In the genomic region with DNA sequence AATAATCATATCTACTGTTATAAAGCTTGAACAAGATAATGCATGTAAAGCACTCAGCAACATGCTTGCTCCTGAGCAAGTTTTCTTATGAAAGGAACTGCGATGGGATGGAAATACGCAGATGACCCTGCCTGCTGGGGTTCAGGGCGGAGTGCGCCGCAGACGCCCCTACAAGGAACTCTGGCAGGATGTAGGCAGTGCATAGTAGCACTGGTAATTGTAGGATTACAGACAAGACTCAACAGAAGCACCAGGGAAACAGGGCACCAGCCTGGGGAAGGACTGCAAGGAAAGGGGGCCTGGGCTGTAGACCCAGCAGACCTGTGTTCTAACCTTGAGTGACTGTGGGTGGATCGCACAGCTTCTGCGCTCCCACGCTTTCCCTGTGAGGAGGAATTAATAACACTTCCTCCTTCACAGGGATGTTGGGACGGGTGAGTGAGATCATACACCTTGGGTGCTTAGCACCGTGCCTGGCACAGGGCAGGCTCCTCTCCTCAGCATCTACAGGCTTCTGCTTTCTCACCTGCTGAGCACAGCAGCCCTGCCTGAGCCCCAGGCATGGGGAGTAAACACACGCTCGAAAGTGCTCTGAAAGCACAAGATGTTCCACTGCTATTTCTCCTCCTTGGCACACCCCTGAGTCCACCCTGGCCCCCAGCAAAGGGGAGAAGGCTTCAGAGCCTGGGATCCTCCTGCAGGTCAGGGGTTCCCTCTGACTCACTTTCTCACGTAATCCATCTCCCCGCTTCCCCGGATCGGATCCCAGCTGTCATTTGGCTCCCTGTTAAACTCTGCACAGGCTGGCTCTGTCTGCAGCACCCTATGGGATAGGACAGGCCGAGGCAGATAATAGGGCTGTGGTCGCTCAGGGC, we compare ENCODE assay signal across 12 cellular contexts. TPM values are rescaled to one million over a fixed set of nuclear protein-coding genes. Genes with fewer than 3 reads are reported as not detected.
DNase-seq lines count a peak whose midpoint lies in the region; ATAC-seq and TF ChIP-seq lines count a peak whose summit lies in the region.
"Had no signal": no experiment of that assay in that cellular context is flagged by ENCODE, and none has a peak within 500 bp of the region (broad histone marks: within the 10 kb centered on the region; RNA-seq: fewer than 3 reads in every experiment).

No MANE protein-coding gene starts in this region.

- intact Hi-C loops in testis (cut with DNase I; ENCODE audit: low total_unique reads), result no loop called here
- intact Hi-C loops in activated T-helper 2 cell treated with anti-CD3 and anti-CD28 coated beads, Interferon-gamma antibody, Interleukin-2, Interleukin-4, amounts not matched to agents 10 μg/mL and 5 μg/mL and 100 μg/mL, durations not matched to agents 14 hours and 24 hours and 36 hours (cut with micrococcal nuclease), result no loop called here

- peak overlapping the region; percentile 43 to 63 for H3K27ac ChIP-seq in lung (ENCODE audit: low read depth in 1 of 2, low read length in 1 of 2)
- H3K27ac ChIP-seq in testis, result peak overlapping the region; percentile 39 to 55
- H3K27ac ChIP-seq: SJCRH30 had no signal

- H3K4me3 ChIP-seq in lung (no peak overlapping the region), testis (no peak overlapping the region)
- H3K4me3 ChIP-seq: SJCRH30 had no signal

- no peak overlapping the region for H3K4me3 Mint-ChIP-seq in activated T-cell treated with anti-CD3 and anti-CD28 coated beads, Interleukin-2, amount 50 U/mL, for 72 hours
- H3K4me3 Mint-ChIP-seq in activated T-cell treated with anti-CD3 and anti-CD28 coated beads, Interleukin-2, amount 50 U/mL, for 4 hours, result no peak overlapping the region
- H3K4me3 Mint-ChIP-seq in chondrocyte (ENCODE audit: unreplicated experiment), result no peak overlapping the region
- H3K4me3 Mint-ChIP-seq in activated T-helper 2 cell treated with anti-CD3 and anti-CD28 coated beads, Interferon-gamma antibody, Interleukin-2, Interleukin-4, amounts not matched to agents 10 μg/mL and 5 μg/mL and 100 μg/mL, durations not matched to agents 14 hours and 24 hours and 36 hours (ENCODE audit: low read depth), result no peak overlapping the region
- H3K4me3 Mint-ChIP-seq: activated CD4-positive, alpha-beta memory T cell treated with anti-CD3 and anti-CD28 coated beads for 36 hours had no signal

- H3K9me3 ChIP-seq in lung (ENCODE audit: control insufficient read depth in 2 of 2, insufficient read depth in 1 of 2, low read length in 1 of 2) (peaks cover 0 to 4% of the 10 kb centered on the region in 2 donors), testis (no peaks in the 10 kb centered on the region)
- H3K9me3 ChIP-seq: SJCRH30 had no signal

- H3K4me1 Mint-ChIP-seq in activated T-cell treated with anti-CD3 and anti-CD28 coated beads, Interleukin-2, amount 50 U/mL, for 72 hours (ENCODE audit: low read depth), result peaks cover 42% of the 10 kb centered on the region
- peaks cover 64% of the 10 kb centered on the region for H3K4me1 Mint-ChIP-seq in activated T-cell treated with anti-CD3 and anti-CD28 coated beads, Interleukin-2, amount 50 U/mL, for 4 hours (ENCODE audit: low read depth)
- peaks cover 47% of the 10 kb centered on the region for H3K4me1 Mint-ChIP-seq in chondrocyte (ENCODE audit: low read depth)
- H3K4me1 Mint-ChIP-seq in activated T-helper 2 cell treated with anti-CD3 and anti-CD28 coated beads, Interferon-gamma antibody, Interleukin-2, Interleukin-4, amounts not matched to agents 10 μg/mL and 5 μg/mL and 100 μg/mL, durations not matched to agents 14 hours and 24 hours and 36 hours (ENCODE audit: low read depth), result peaks cover 43% of the 10 kb centered on the region

- peak overlapping the region; percentile 42 for H3K27ac Mint-ChIP-seq in activated T-cell treated with anti-CD3 and anti-CD28 coated beads, Interleukin-2, amount 50 U/mL, for 72 hours
- peak overlapping the region; percentile 52 for H3K27ac Mint-ChIP-seq in chondrocyte (ENCODE audit: unreplicated experiment)
- H3K27ac Mint-ChIP-seq in activated T-helper 2 cell treated with anti-CD3 and anti-CD28 coated beads, Interferon-gamma antibody, Interleukin-2, Interleukin-4, amounts not matched to agents 10 μg/mL and 5 μg/mL and 100 μg/mL, durations not matched to agents 14 hours and 24 hours and 36 hours, result no peak overlapping the region
- H3K27ac Mint-ChIP-seq: activated CD4-positive, alpha-beta memory T cell treated with anti-CD3 and anti-CD28 coated beads for 36 hours had no signal

- DNase-seq in activated T-cell treated with anti-CD3 and anti-CD28 coated beads, Interleukin-2, amount 50 U/mL, for 72 hours, result no peak
- DNase-seq in activated T-cell treated with anti-CD3 and anti-CD28 coated beads, Interleukin-2, amount 50 U/mL, for 4 hours, result no peak
- DNase-seq in chondrocyte (ENCODE audit: low spot score), result no peak
- DNase-seq in lung (ENCODE audit: low spot score), result no peak
- peak; percentile 67 for DNase-seq in testis
- no peak for DNase-seq in cerebellar nuclear complex (lab: John Stamatoyannopoulos, UW)
- no peak for DNase-seq in activated T-helper 2 cell treated with anti-CD3 and anti-CD28 coated beads, Interferon-gamma antibody, Interleukin-2, Interleukin-4, amounts not matched to agents 10 μg/mL and 5 μg/mL and 100 μg/mL, durations not matched to agents 14 hours and 24 hours and 36 hours (ENCODE audit: low spot score)
- no peak for DNase-seq in 8988T
- DNase-seq: activated CD4-positive, alpha-beta memory T cell treated with anti-CD3 and anti-CD28 coated beads for 36 hours; NCI-H345; stimulated activated CD4-positive, alpha-beta T cell treated with anti-CD3 and anti-CD28 coated beads, Interleukin-4, amount 100 ng/mL, for 4 hours had no signal

- H3K4me1 ChIP-seq in lung (ENCODE audit: control insufficient read depth in 2 of 2, insufficient read depth in 2 of 2, low read length in 2 of 2) (peaks cover 36 to 51% of the 10 kb centered on the region in 2 donors), testis (peaks cover 52% of the 10 kb centered on the region)

- no peaks in the 10 kb centered on the region for H3K9me3 Mint-ChIP-seq in activated T-cell treated with anti-CD3 and anti-CD28 coated beads, Interleukin-2, amount 50 U/mL, for 72 hours
- H3K9me3 Mint-ChIP-seq in activated T-cell treated with anti-CD3 and anti-CD28 coated beads, Interleukin-2, amount 50 U/mL, for 4 hours, result no peaks in the 10 kb centered on the region
- no peaks in the 10 kb centered on the region for H3K9me3 Mint-ChIP-seq in chondrocyte (ENCODE audit: low read depth)
- no peaks in the 10 kb centered on the region for H3K9me3 Mint-ChIP-seq in activated T-helper 2 cell treated with anti-CD3 and anti-CD28 coated beads, Interferon-gamma antibody, Interleukin-2, Interleukin-4, amounts not matched to agents 10 μg/mL and 5 μg/mL and 100 μg/mL, durations not matched to agents 14 hours and 24 hours and 36 hours
- H3K9me3 Mint-ChIP-seq: activated CD4-positive, alpha-beta memory T cell treated with anti-CD3 and anti-CD28 coated beads for 36 hours had no signal

- TF ChIP-seq POLR2A in testis (IDR thresholded peaks at IDR 0.05), result no peak

- peaks cover 12 to 25% of the 10 kb centered on the region in 2 donors for H3K36me3 ChIP-seq in lung (ENCODE audit: control insufficient read depth in 2 of 2, insufficient read depth in 2 of 2, low read length in 2 of 2)
- no peaks in the 10 kb centered on the region for H3K36me3 ChIP-seq in testis (ENCODE audit: low read depth, missing control alignments)

- peak in 1 of 2 donors; percentile 11 for ATAC-seq in activated T-cell treated with anti-CD3 and anti-CD28 coated beads, Interleukin-2, amount 50 U/mL, for 72 hours (replicated peaks in 1 of 2)
- ATAC-seq in activated T-cell treated with anti-CD3 and anti-CD28 coated beads, Interleukin-2, amount 50 U/mL, for 4 hours, result no peak
- ATAC-seq in lung (ENCODE audit: insufficient read depth, low FRiP score), result no peak

- no peaks in the 10 kb centered on the region for H3K27me3 Mint-ChIP-seq in activated T-cell treated with anti-CD3 and anti-CD28 coated beads, Interleukin-2, amount 50 U/mL, for 72 hours (ENCODE audit: low read depth)
- H3K27me3 Mint-ChIP-seq in activated T-cell treated with anti-CD3 and anti-CD28 coated beads, Interleukin-2, amount 50 U/mL, for 4 hours (ENCODE audit: low read depth), result no peaks in the 10 kb centered on the region
- no peaks in the 10 kb centered on the region for H3K27me3 Mint-ChIP-seq in chondrocyte (ENCODE audit: low read depth)
- no peaks in the 10 kb centered on the region for H3K27me3 Mint-ChIP-seq in activated T-helper 2 cell treated with anti-CD3 and anti-CD28 coated beads, Interferon-gamma antibody, Interleukin-2, Interleukin-4, amounts not matched to agents 10 μg/mL and 5 μg/mL and 100 μg/mL, durations not matched to agents 14 hours and 24 hours and 36 hours (ENCODE audit: low read depth)
- H3K27me3 Mint-ChIP-seq: activated CD4-positive, alpha-beta memory T cell treated with anti-CD3 and anti-CD28 coated beads for 36 hours had no signal

- 53 to 62% methylated on average over 19 of the region's 19 CpGs for WGBS in lung, 2 donors
- WGBS in testis, 2 donors, result 59 to 66% methylated on average over 17 to 19 of the region's 19 CpGs

- no peaks in the 10 kb centered on the region for H3K27me3 ChIP-seq in lung (ENCODE audit: control insufficient read depth, insufficient read depth)
- H3K27me3 ChIP-seq in testis, result no peaks in the 10 kb centered on the region
- H3K27me3 ChIP-seq: SJCRH30 had no signal

- H3K36me3 Mint-ChIP-seq in activated T-cell treated with anti-CD3 and anti-CD28 coated beads, Interleukin-2, amount 50 U/mL, for 72 hours (ENCODE audit: insufficient read depth in 2 of 2), result peaks cover 0 to 4% of the 10 kb centered on the region in 2 donors
- peaks cover 2% of the 10 kb centered on the region for H3K36me3 Mint-ChIP-seq in activated T-cell treated with anti-CD3 and anti-CD28 coated beads, Interleukin-2, amount 50 U/mL, for 4 hours (ENCODE audit: insufficient read depth)
- peaks cover 2% of the 10 kb centered on the region for H3K36me3 Mint-ChIP-seq in chondrocyte (ENCODE audit: low read depth)
- H3K36me3 Mint-ChIP-seq in activated T-helper 2 cell treated with anti-CD3 and anti-CD28 coated beads, Interferon-gamma antibody, Interleukin-2, Interleukin-4, amounts not matched to agents 10 μg/mL and 5 μg/mL and 100 μg/mL, durations not matched to agents 14 hours and 24 hours and 36 hours (ENCODE audit: low read depth), result peaks cover 21% of the 10 kb centered on the region

- no peak for TF ChIP-seq CTCF in chondrocyte (IDR thresholded peaks at IDR 0.05)
- no peak for TF ChIP-seq CTCF in lung (IDR thresholded peaks at IDR 0.05; ENCODE audit: control extremely low read depth, extremely low read depth)
- no peak for TF ChIP-seq CTCF in testis (IDR thresholded peaks at IDR 0.05)

RNA-seq across cellular contexts. Expression of a gene that starts 19.2 kb away (rescaled TPM):
- total RNA-seq in activated T-cell treated with anti-CD3 and anti-CD28 coated beads, Interleukin-2, amount 50 U/mL, for 72 hours, result 10 to 100 TPM; 27.8 to 29.7 TPM
- total RNA-seq in activated T-cell treated with anti-CD3 and anti-CD28 coated beads, Interleukin-2, amount 50 U/mL, for 4 hours, result 10 to 100 TPM; 18.1 to 21.9 (median 19.5) TPM
- total RNA-seq in chondrocyte (10.3 to 14.5 TPM (median 14.1 TPM) in 3 replicates), lung (10 to 100 TPM; 23.8 to 36.0 TPM), testis (10 to 100 TPM; 21.6 to 29.5 TPM)
- polyA plus RNA-seq in lung (10 to 100 TPM; 21.7 to 44.7 TPM), testis (ENCODE audit: insufficient read depth, low read depth, low replicate concordance) (21.5 TPM)
- 17.1 and 18.8 TPM in 2 replicates for total RNA-seq in activated T-helper 2 cell treated with anti-CD3 and anti-CD28 coated beads, Interferon-gamma antibody, Interleukin-2, Interleukin-4, amounts not matched to agents 10 μg/mL and 5 μg/mL and 100 μg/mL, durations not matched to agents 14 hours and 24 hours and 36 hours

RNA-seq across cellular contexts. Expression of a gene that starts 34.6 kb away (rescaled TPM):
- 1 to 10 TPM in 1 of 2 donors, under 1 TPM in 1; 0.72 to 1.1 TPM for total RNA-seq in activated T-cell treated with anti-CD3 and anti-CD28 coated beads, Interleukin-2, amount 50 U/mL, for 72 hours
- total RNA-seq in activated T-cell treated with anti-CD3 and anti-CD28 coated beads, Interleukin-2, amount 50 U/mL, for 4 hours, result not detected
- total RNA-seq in chondrocyte (0.13 to 0.27 TPM (median 0.15 TPM) in 3 replicates), lung (1 to 10 TPM; 5.0 to 5.4 TPM), testis (10 to 100 TPM; 10.1 to 14.6 TPM)
- polyA plus RNA-seq in lung (1 to 10 TPM; 1.4 to 2.2 TPM), testis (ENCODE audit: insufficient read depth, low read depth, low replicate concordance) (16.3 TPM)
- total RNA-seq in activated T-helper 2 cell treated with anti-CD3 and anti-CD28 coated beads, Interferon-gamma antibody, Interleukin-2, Interleukin-4, amounts not matched to agents 10 μg/mL and 5 μg/mL and 100 μg/mL, durations not matched to agents 14 hours and 24 hours and 36 hours, result 0.57 and 1.1 TPM in 2 replicates
- total RNA-seq: SJCRH30 had no signal

RNA-seq across cellular contexts. Expression of a gene that starts 50.1 kb away (rescaled TPM):
- total RNA-seq in activated T-cell treated with anti-CD3 and anti-CD28 coated beads, Interleukin-2, amount 50 U/mL, for 72 hours, result 1 to 10 TPM; 6.8 to 9.5 TPM
- total RNA-seq in activated T-cell treated with anti-CD3 and anti-CD28 coated beads, Interleukin-2, amount 50 U/mL, for 4 hours, result 1 to 10 TPM in 1 of 3 donors, under 1 TPM in 2; 0.33 to 1.1 (median 0.73) TPM
- 0.28 to 0.73 TPM (median 0.32 TPM) in 3 replicates for total RNA-seq in chondrocyte
- total RNA-seq in lung, result 10 to 100 TPM; 10.6 to 13.5 TPM
- 10 to 100 TPM in 1 of 2 donors, 1 to 10 TPM in 1; 6.6 to 25.9 TPM for polyA plus RNA-seq in lung
- 10 to 100 TPM; 28.9 to 51.7 TPM for total RNA-seq in testis
- polyA plus RNA-seq in testis (ENCODE audit: insufficient read depth, low read depth, low replicate concordance), result 53.7 TPM
- 0.57 and 1.4 TPM in 2 replicates for total RNA-seq in activated T-helper 2 cell treated with anti-CD3 and anti-CD28 coated beads, Interferon-gamma antibody, Interleukin-2, Interleukin-4, amounts not matched to agents 10 μg/mL and 5 μg/mL and 100 μg/mL, durations not matched to agents 14 hours and 24 hours and 36 hours
